Comparison of ENCODE assay signal across 1 cellular context in the genomic region with DNA sequence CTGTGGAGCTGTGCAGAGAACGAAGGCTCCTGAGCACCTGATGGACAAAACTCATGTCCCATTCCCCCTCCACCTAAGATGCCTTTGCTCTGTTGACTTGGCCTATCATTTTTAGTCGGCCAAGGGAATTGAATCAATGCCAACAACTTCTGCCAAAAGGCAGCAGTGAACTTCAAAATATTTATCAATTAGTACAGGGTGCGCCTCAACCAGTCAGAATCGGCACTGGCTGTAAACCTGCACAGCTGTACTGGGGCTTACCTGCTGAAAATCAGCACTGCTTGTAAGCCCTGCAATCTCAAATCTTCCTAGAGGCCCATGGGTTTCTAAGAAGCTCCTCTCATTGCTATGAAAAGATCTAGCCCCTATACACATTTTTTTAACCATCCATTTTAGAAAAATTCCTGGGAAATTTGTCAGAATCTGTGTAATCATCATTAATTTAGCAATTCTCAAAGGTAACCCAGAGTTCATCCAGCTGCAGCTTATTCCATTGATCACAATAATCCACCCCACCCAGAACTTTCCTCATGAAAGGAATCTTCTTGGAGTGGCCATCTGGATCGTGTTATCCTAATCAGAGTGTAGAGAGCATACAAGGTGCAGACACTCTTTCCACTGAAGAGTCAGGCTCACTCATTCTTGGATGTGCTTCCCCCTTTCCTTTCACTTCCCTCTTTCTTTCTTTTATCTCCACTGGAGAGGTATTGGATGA.
TF ChIP-seq lines count a peak whose summit lies in the region.

No MANE protein-coding gene starts in this region.

TF ChIP-seq in HepG2, 621 proteins besides CTCF, POLR2A, EP300 and RAD21 (continued from another document):
- TF ChIP-seq, protein P1, sequence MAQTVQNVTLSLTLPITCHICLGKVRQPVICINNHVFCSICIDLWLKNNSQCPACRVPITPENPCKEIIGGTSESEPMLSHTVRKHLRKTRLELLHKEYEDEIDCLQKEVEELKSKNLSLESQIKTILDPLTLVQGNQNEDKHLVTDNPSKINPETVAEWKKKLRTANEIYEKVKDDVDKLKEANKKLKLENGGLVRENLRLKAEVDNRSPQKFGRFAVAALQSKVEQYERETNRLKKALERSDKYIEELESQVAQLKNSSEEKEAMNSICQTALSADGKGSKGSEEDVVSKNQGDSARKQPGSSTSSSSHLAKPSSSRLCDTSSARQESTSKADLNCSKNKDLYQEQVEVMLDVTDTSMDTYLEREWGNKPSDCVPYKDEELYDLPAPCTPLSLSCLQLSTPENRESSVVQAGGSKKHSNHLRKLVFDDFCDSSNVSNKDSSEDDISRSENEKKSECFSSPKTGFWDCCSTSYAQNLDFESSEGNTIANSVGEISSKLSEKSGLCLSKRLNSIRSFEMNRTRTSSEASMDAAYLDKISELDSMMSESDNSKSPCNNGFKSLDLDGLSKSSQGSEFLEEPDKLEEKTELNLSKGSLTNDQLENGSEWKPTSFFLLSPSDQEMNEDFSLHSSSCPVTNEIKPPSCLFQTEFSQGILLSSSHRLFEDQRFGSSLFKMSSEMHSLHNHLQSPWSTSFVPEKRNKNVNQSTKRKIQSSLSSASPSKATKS (CRISPR knock-in tag; IDR thresholded peaks at IDR 0.05), result no peak
- TF ChIP-seq THYN1 (CRISPR knock-in tag; IDR thresholded peaks at IDR 0.05; ENCODE audit: borderline replicate concordance, low read depth) (no peak), ZNF550 (CRISPR knock-in tag; IDR thresholded peaks at IDR 0.05; ENCODE audit: borderline replicate concordance) (no peak), CAMTA2 (CRISPR knock-in tag; IDR thresholded peaks at IDR 0.05; ENCODE audit: borderline replicate concordance) (no peak), TBL1XR1 (IDR thresholded peaks at IDR 0.05; ENCODE audit: borderline replicate concordance, low read length, partially characterized antibody) (no peak)
- TF ChIP-seq, protein P2, sequence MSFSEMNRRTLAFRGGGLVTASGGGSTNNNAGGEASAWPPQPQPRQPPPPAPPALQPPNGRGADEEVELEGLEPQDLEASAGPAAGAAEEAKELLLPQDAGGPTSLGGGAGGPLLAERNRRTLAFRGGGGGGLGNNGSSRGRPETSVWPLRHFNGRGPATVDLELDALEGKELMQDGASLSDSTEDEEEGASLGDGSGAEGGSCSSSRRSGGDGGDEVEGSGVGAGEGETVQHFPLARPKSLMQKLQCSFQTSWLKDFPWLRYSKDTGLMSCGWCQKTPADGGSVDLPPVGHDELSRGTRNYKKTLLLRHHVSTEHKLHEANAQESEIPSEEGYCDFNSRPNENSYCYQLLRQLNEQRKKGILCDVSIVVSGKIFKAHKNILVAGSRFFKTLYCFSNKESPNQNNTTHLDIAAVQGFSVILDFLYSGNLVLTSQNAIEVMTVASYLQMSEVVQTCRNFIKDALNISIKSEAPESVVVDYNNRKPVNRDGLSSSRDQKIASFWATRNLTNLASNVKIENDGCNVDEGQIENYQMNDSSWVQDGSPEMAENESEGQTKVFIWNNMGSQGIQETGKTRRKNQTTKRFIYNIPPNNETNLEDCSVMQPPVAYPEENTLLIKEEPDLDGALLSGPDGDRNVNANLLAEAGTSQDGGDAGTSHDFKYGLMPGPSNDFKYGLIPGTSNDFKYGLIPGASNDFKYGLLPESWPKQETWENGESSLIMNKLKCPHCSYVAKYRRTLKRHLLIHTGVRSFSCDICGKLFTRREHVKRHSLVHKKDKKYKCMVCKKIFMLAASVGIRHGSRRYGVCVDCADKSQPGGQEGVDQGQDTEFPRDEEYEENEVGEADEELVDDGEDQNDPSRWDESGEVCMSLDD (CRISPR knock-in tag; IDR thresholded peaks at IDR 0.05; ENCODE audit: borderline replicate concordance), result no peak
